Comparison of ENCODE assay signal across 8 cellular contexts in the genomic region with DNA sequence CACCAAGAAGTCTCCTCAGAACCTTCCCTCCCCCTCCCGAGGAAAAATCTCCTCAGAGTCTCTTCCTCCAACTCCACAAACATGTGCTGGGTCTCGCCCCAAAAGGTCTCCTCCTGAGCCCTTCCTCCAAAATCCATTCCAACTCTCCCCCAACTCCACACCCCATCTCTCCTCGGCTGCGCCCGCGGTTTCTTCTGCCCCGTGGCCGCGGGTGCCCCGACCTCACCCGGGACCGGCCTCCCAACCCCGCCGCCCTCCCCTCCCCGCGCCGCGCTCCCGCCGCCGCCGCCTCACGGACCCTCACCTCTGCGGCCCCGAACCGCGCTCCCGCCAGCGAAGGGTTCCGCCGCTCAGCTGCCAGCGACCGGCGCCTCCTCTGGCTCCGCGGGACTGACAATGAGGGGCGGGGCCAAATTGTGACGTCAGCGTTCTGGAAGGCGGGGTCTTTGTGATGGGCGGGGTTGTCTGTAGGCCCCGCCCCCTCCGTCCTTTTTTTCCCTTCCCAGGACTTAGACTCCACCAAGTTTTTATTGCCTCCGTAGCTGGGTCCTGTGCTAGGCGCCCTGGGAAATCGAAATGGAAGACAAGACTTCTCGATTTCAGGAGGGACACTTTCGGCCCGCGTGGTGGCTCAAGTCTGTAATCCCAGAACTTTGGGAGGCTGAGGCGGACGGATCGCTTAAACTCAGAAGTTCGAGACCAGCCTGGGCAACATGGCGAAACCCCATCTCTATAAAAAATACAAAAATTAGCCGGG. TPM values are rescaled to one million over a fixed set of nuclear protein-coding genes. Genes with fewer than 3 reads are reported as not detected.
DNase-seq lines count a peak whose midpoint lies in the region; FAIRE-seq and TF ChIP-seq lines count a peak whose summit lies in the region.

A gene (minus strand): TSS at position 395 of the 757 bp plus-strand sequence.

- CTCF ChIA-PET in PC-9 (lab: Charles Lee) = no interaction called here

- H3K27me3 Mint-ChIP-seq in activated T-cell treated with anti-CD3 and anti-CD28 coated beads, Interleukin-2, amount 50 U/mL, for 24 hours = no peaks in the 10 kb centered on the region

- no peaks in the 10 kb centered on the region for H3K9me3 Mint-ChIP-seq in activated T-cell treated with anti-CD3 and anti-CD28 coated beads, Interleukin-2, amount 50 U/mL, for 24 hours

- no peak for TF ChIP-seq CTCF in AG09319 (IDR thresholded peaks at IDR 0.05; ENCODE audit: low read depth, low read length)
- no peak for TF ChIP-seq CTCF in PC-9 (conservative IDR thresholded peaks at IDR 0.05)

- no peaks in the 10 kb centered on the region for H3F3A ChIP-seq in PC-9 (ENCODE audit: insufficient read depth, low read depth)

- peak within 1 kb of the TSS; percentile 97 for H3K4me3 Mint-ChIP-seq in activated T-cell treated with anti-CD3 and anti-CD28 coated beads, Interleukin-2, amount 50 U/mL, for 24 hours

- H3K36me3 ChIP-seq in HUES6 (ENCODE audit: control insufficient read depth, insufficient read depth, low read length) = no peaks in the 10 kb centered on the region
- H3K36me3 ChIP-seq in PC-9 (ENCODE audit: low read depth) = no peaks in the 10 kb centered on the region

- H3K4me1 Mint-ChIP-seq in activated T-cell treated with anti-CD3 and anti-CD28 coated beads, Interleukin-2, amount 50 U/mL, for 24 hours (ENCODE audit: low read depth) = peaks cover 40% of the 10 kb centered on the region

- H3K9me3 ChIP-seq in HUES6 (ENCODE audit: control insufficient read depth, insufficient read depth, low read depth, low read length) = no peaks in the 10 kb centered on the region
- no peaks in the 10 kb centered on the region for H3K9me3 ChIP-seq in PC-9 (ENCODE audit: insufficient read depth, low read depth)

- peak within 1 kb of the TSS; percentile 83 for H3K4me2 ChIP-seq in PC-9

- DNase-seq in AG09319 (ENCODE audit: extremely low read depth, low read depth) = peak; percentile 71
- peak; percentile 94 for DNase-seq in GM19239 (ENCODE audit: insufficient read length, low spot score)
- peak; percentile 39 to 80 for DNase-seq in PC-9
- DNase-seq in activated T-cell treated with anti-CD3 and anti-CD28 coated beads, Interleukin-2, amount 50 U/mL, for 24 hours = peak; percentile 90
- DNase-seq in epithelial cell of prostate (ENCODE audit: low read depth, low spot score) = no peak
- DNase-seq in mucosa of gallbladder (ENCODE audit: low spot score) = peak; percentile 93
- peak; percentile 73 for DNase-seq in stimulated activated CD8-positive, alpha-beta memory T cell treated with anti-CD3 and anti-CD28 coated beads, Interleukin-4, amount 100 ng/mL, for 24 hours (ENCODE audit: low read depth)

- H3K27ac Mint-ChIP-seq in activated T-cell treated with anti-CD3 and anti-CD28 coated beads, Interleukin-2, amount 50 U/mL, for 24 hours = peak within 1 kb of the TSS; percentile 94

- peak; percentile 86 for FAIRE-seq in GM19239 (lab: Jason Lieb, UNC)

- peak within 1 kb of the TSS; percentile 94 for H3K9ac ChIP-seq in HUES6 (ENCODE audit: low read length)

- H3K36me3 Mint-ChIP-seq in activated T-cell treated with anti-CD3 and anti-CD28 coated beads, Interleukin-2, amount 50 U/mL, for 24 hours (ENCODE audit: low read depth) = peaks cover 5% of the 10 kb centered on the region

- H4K20me1 ChIP-seq in PC-9 (ENCODE audit: insufficient read depth) = peaks cover 17% of the 10 kb centered on the region

- no peaks in the 10 kb centered on the region for H3K9me2 ChIP-seq in PC-9 (ENCODE audit: insufficient read depth)

- peak within 1 kb of the TSS; percentile 99 for H3K4me3 ChIP-seq in HUES6 (ENCODE audit: low read depth, low read length)
- H3K4me3 ChIP-seq in PC-9 = peak within 1 kb of the TSS; percentile 75

- H3K27me3 ChIP-seq in HUES6 (ENCODE audit: control insufficient read depth, insufficient read depth, low read length) (no peaks in the 10 kb centered on the region), PC-9 (ENCODE audit: insufficient read depth, low read depth) (no peaks in the 10 kb centered on the region)

- H3K79me2 ChIP-seq in PC-9 (ENCODE audit: low read depth) = peaks cover 41% of the 10 kb centered on the region

- POLR2A ChIA-PET in PC-9 (lab: Charles Lee; ENCODE audit: unreplicated experiment) = interaction anchor here (0.6 to 0.7 kb wide), 4 partner anchors 8 to 155 kb away, joined by 3 to 23 read pairs (median 4); no protein-coding TSS in a partner anchor

- BruUV-seq in PC-9 (replicated peaks; lab: Mats Ljungman, UMichigan) = no TSS peak

- H3K27ac ChIP-seq in HUES6 (ENCODE audit: low read depth, low read length) = peak within 1 kb of the TSS; percentile 94; the same call in 1 of the 2 replicates
- peak within 1 kb of the TSS; percentile 58 for H3K27ac ChIP-seq in PC-9
- H3K27ac ChIP-seq in epithelial cell of prostate = peak within 1 kb of the TSS; percentile 80

- H3K4me1 ChIP-seq in HUES6 (ENCODE audit: control insufficient read depth, insufficient read depth, low read length) (peaks cover 15% of the 10 kb centered on the region; the same call in 1 of the 2 replicates), PC-9 (replicated peaks; ENCODE audit: insufficient read depth) (peaks cover 6% of the 10 kb centered on the region)

- intact Hi-C loops in PC-9 (cut with micrococcal nuclease; ENCODE audit: unreplicated experiment) = loop anchor here (5.0 kb wide), 1 partner anchor 66 kb away; no protein-coding TSS in a partner anchor

- no peak within 1 kb of the TSS; the same call in 1 of the 2 replicates for H2AFZ ChIP-seq in PC-9

RNA-seq across cellular contexts. Expression of the gene that starts here (rescaled TPM):
- total RNA-seq in PC-9 (2021) = 35.0 and 37.6 TPM in 2 replicates
- 40.8 TPM for total RNA-seq in mucosa of gallbladder
